1 cellular context compared by ENCODE assay signal in genomic region chr17:64386412-64387144, GRCh38.
TF ChIP-seq lines count a peak whose summit lies in the region.

No MANE protein-coding gene starts in this region.

TF ChIP-seq in HepG2, 621 proteins besides CTCF, POLR2A, EP300 and RAD21 (continued from another document and continues in another):
- TF ChIP-seq ZNF407 (CRISPR knock-in tag; IDR thresholded peaks at IDR 0.05; ENCODE audit: not compliant biosample characterization) (no peak), NCOA2 (CRISPR knock-in tag; IDR thresholded peaks at IDR 0.05) (peak; percentile 65), HOXA3 (CRISPR knock-in tag; IDR thresholded peaks at IDR 0.05) (peak; percentile 71), ATF2 (CRISPR knock-in tag; IDR thresholded peaks at IDR 0.05) (peak; percentile 25; the same call in 1 of the 2 replicates), MED1 (CRISPR knock-in tag; IDR thresholded peaks at IDR 0.05) (peak; percentile 87), HNF4A (CRISPR knock-in tag; IDR thresholded peaks at IDR 0.05) (peak; percentile 85), EEA1 (CRISPR knock-in tag; IDR thresholded peaks at IDR 0.05; ENCODE audit: borderline replicate concordance) (no peak), SOX5 (CRISPR knock-in tag; IDR thresholded peaks at IDR 0.05; ENCODE audit: borderline replicate concordance) (peak; percentile 87), SIX1 (CRISPR knock-in tag; IDR thresholded peaks at IDR 0.05; ENCODE audit: borderline replicate concordance) (peak; percentile 33; the same call in 1 of the 2 replicates), KLF16 (CRISPR knock-in tag; IDR thresholded peaks at IDR 0.05) (0 out of 4 replicates have a peak, but pooled peaks of 1 of the 2 experiments have one; percentile 51), ZNF772 (CRISPR knock-in tag; IDR thresholded peaks at IDR 0.05) (peak; percentile 63; the same call in 1 of the 2 replicates), SNAI1 (CRISPR knock-in tag; IDR thresholded peaks at IDR 0.05; ENCODE audit: borderline replicate concordance) (peak; percentile 71; the same call in 1 of the 2 replicates), JUNB (CRISPR knock-in tag; IDR thresholded peaks at IDR 0.05; ENCODE audit: borderline replicate concordance) (peak; percentile 77), MTA1 (CRISPR knock-in tag; IDR thresholded peaks at IDR 0.05; ENCODE audit: borderline replicate concordance) (peak; percentile 71; the same call in 1 of the 2 replicates), HHEX (CRISPR knock-in tag; IDR thresholded peaks at IDR 0.05) (no peak), SPEN (CRISPR knock-in tag; IDR thresholded peaks at IDR 0.05; ENCODE audit: low read depth) (peak; percentile 77), LBX2 (CRISPR knock-in tag; IDR thresholded peaks at IDR 0.05; ENCODE audit: borderline replicate concordance) (no peak), KDM5B (CRISPR knock-in tag; IDR thresholded peaks at IDR 0.05; ENCODE audit: borderline replicate concordance) (peak; percentile 32; the same call in 1 of the 2 replicates), ZNF629 (CRISPR knock-in tag; conservative IDR thresholded peaks at IDR 0.05) (peak; percentile 30; the same call in 1 of the 2 replicates), TBX3 (IDR thresholded peaks at IDR 0.05; ENCODE audit: borderline replicate concordance) (peak; percentile 75; the same call in 1 of the 2 replicates), NR2F6 (IDR thresholded peaks at IDR 0.05) (peak; percentile 89), NR2F6 (CRISPR knock-in tag; IDR thresholded peaks at IDR 0.05) (peak; percentile 98), SRSF4 (IDR thresholded peaks at IDR 0.05; ENCODE audit: low read depth, low read length, poor library complexity, severe bottlenecking) (no peak), ZNF724P (CRISPR knock-in tag; IDR thresholded peaks at IDR 0.05; ENCODE audit: borderline replicate concordance) (no peak), FOXO1 (CRISPR knock-in tag; IDR thresholded peaks at IDR 0.05) (peak; percentile 35; the same call in 1 of the 2 replicates), MLX (CRISPR knock-in tag; IDR thresholded peaks at IDR 0.05) (peak; percentile 50; the same call in 1 of the 2 replicates), ZNF615 (CRISPR knock-in tag; IDR thresholded peaks at IDR 0.05; ENCODE audit: borderline replicate concordance) (0 out of 2 replicates have a peak, but pooled peaks have one; percentile 44), ZNF460 (CRISPR knock-in tag; IDR thresholded peaks at IDR 0.05; ENCODE audit: borderline replicate concordance) (peak; percentile 60; the same call in 1 of the 2 replicates), NCOR1 (IDR thresholded peaks at IDR 0.05; ENCODE audit: borderline replicate concordance, low read length) (peak; percentile 50; the same call in 1 of the 2 replicates), TAF1 (CRISPR knock-in tag; IDR thresholded peaks at IDR 0.05) (peak; percentile 53; the same call in 1 of the 2 replicates), CC2D1A (CRISPR knock-in tag; IDR thresholded peaks at IDR 0.05) (no peak), SAFB2 (CRISPR knock-in tag; IDR thresholded peaks at IDR 0.05; ENCODE audit: borderline replicate concordance, low read depth) (peak; percentile 30; the same call in 1 of the 2 replicates), RARA (CRISPR knock-in tag; IDR thresholded peaks at IDR 0.05) (peak; percentile 89), NFYB (CRISPR knock-in tag; IDR thresholded peaks at IDR 0.05) (no peak), ZFX (CRISPR knock-in tag; IDR thresholded peaks at IDR 0.05; ENCODE audit: low read depth) (peak; percentile 51; the same call in 1 of the 2 replicates), ZNF580 (CRISPR knock-in tag; IDR thresholded peaks at IDR 0.05; ENCODE audit: borderline replicate concordance, low read depth) (peak; percentile 84; the same call in 1 of the 2 replicates), ZKSCAN5 (CRISPR knock-in tag; IDR thresholded peaks at IDR 0.05) (no peak), MIER3 (CRISPR knock-in tag; IDR thresholded peaks at IDR 0.05; ENCODE audit: borderline replicate concordance) (peak; percentile 73; the same call in 1 of the 2 replicates), NR2F1 (CRISPR knock-in tag; IDR thresholded peaks at IDR 0.05) (peak; percentile 65 to 95), ARID5B (CRISPR knock-in tag; IDR thresholded peaks at IDR 0.05) (peak; percentile 81)
- TF ChIP-seq, protein P1, sequence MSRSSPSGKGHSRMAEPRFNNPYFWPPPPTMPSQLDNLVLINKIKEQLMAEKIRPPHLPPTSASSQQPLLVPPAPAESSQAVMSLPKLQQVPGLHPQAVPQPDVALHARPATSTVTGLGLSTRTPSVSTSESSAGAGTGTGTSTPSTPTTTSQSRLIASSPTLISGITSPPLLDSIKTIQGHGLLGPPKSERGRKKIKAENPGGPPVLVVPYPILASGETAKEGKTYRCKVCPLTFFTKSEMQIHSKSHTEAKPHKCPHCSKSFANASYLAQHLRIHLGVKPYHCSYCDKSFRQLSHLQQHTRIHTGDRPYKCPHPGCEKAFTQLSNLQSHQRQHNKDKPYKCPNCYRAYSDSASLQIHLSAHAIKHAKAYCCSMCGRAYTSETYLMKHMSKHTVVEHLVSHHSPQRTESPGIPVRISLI (CRISPR knock-in tag; IDR thresholded peaks at IDR 0.05; ENCODE audit: borderline replicate concordance): 0 out of 2 replicates have a peak, but pooled peaks have one; percentile 16
- TF ChIP-seq, protein P2, sequence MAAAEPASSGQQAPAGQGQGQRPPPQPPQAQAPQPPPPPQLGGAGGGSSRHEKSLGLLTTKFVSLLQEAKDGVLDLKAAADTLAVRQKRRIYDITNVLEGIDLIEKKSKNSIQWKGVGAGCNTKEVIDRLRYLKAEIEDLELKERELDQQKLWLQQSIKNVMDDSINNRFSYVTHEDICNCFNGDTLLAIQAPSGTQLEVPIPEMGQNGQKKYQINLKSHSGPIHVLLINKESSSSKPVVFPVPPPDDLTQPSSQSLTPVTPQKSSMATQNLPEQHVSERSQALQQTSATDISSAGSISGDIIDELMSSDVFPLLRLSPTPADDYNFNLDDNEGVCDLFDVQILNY (CRISPR knock-in tag; conservative IDR thresholded peaks at IDR 0.05): no peak
